Comparison of ENCODE assay signal across 7 cellular contexts in genomic region chr1:157170677-157171515, GRCh38. TPM values are rescaled to one million over a fixed set of nuclear protein-coding genes. Genes with fewer than 3 reads are reported as not detected.
DNase-seq lines count a peak whose midpoint lies in the region; ATAC-seq and TF ChIP-seq lines count a peak whose summit lies in the region.

No MANE protein-coding gene starts in this region.

- H3K9me3 Mint-ChIP-seq in natural killer cell treated with Interleukin-12 subunit alpha and Interleukin-12 subunit beta and Interleukin-15 and Interleukin-18, amount 100 ng/mL, for 72 hours, result no peaks in the 10 kb centered on the region

- dilution Hi-C loops in mammary epithelial cell (cut with HindIII; ENCODE audit: low sequenced_read_pairs), result no loop called here

- DNase-seq in Daoy (ENCODE audit: low read depth) (peak; percentile 53), HuH-7 (ENCODE audit: low spot score) (peak; percentile 42), SK-MEL-5 (ENCODE audit: low read depth, low spot score) (peak; percentile 69), mammary epithelial cell (peak; percentile 31), retina (no peak)
- peak; percentile 53 for DNase-seq in natural killer cell treated with Interleukin-12 subunit alpha and Interleukin-12 subunit beta and Interleukin-15 and Interleukin-18, amount 100 ng/mL, for 72 hours (ENCODE audit: low spot score)

- in situ Hi-C loops in SK-MEL-5 (cut with HindIII; ENCODE audit: low pct_unique_long_range_greater_than_20kb, low sequenced_read_pairs) (no loop called here), mammary epithelial cell (cut with MboI; ENCODE audit: low sequenced_read_pairs in 2 of 2) (no loop called here)

- BruUV-seq in mammary epithelial cell (replicated peaks; lab: Mats Ljungman, UMichigan), result no TSS peak

- intact Hi-C loops in mammary epithelial cell (cut with micrococcal nuclease), result loop anchor here (5.0 kb wide), 1 partner anchor 206 kb away; no protein-coding TSS in a partner anchor

- TF ChIP-seq CTCF in mammary epithelial cell (conservative IDR thresholded peaks at IDR 0.05 in 1 of 2, IDR thresholded peaks at IDR 0.05 in 1 of 2; ENCODE audit: extremely low read depth in 1 of 2, insufficient read depth in 1 of 2, low read depth in 1 of 2, low read length in 2 of 2), result peak; percentile 42 to 55

- H3K4me3 Mint-ChIP-seq in natural killer cell treated with Interleukin-12 subunit alpha and Interleukin-12 subunit beta and Interleukin-15 and Interleukin-18, amount 100 ng/mL, for 72 hours, result no peak overlapping the region

- no peak overlapping the region for H3K4me3 ChIP-seq in mammary epithelial cell (replicated peaks in 1 of 3; ENCODE audit: insufficient read depth in 1 of 3, low read depth in 2 of 3, low read length in 3 of 3)

- ATAC-seq in natural killer cell treated with Interleukin-12 subunit alpha and Interleukin-12 subunit beta and Interleukin-15 and Interleukin-18, amount 100 ng/mL, for 72 hours, result no peak
- no peak for ATAC-seq in GM18520 (IDR thresholded peaks at IDR 0.05; ENCODE audit: unreplicated experiment)

- no peaks in the 10 kb centered on the region for H3K9me3 ChIP-seq in mammary epithelial cell (replicated peaks; ENCODE audit: insufficient read depth, low read length)

- no peak overlapping the region for H3K4me2 ChIP-seq in mammary epithelial cell (ENCODE audit: insufficient read depth, low read depth, low read length)

- CTCF ChIA-PET in mammary epithelial cell (lab: Charles Lee; ENCODE audit: low non-redundant PET), result no interaction called here

- peaks cover 10 to 32% of the 10 kb centered on the region in 2 donors for H3K27me3 Mint-ChIP-seq in natural killer cell treated with Interleukin-12 subunit alpha and Interleukin-12 subunit beta and Interleukin-15 and Interleukin-18, amount 100 ng/mL, for 72 hours

- H3K36me3 ChIP-seq in mammary epithelial cell (ENCODE audit: insufficient read depth, low read length), result no peaks in the 10 kb centered on the region

- H3K36me3 Mint-ChIP-seq in natural killer cell treated with Interleukin-12 subunit alpha and Interleukin-12 subunit beta and Interleukin-15 and Interleukin-18, amount 100 ng/mL, for 72 hours, result no peaks in the 10 kb centered on the region

- H4K20me1 ChIP-seq in mammary epithelial cell (ENCODE audit: insufficient read depth, low read length), result no peaks in the 10 kb centered on the region

- H3K27me3 ChIP-seq in mammary epithelial cell (ENCODE audit: insufficient read depth, low read length), result peaks cover 2% of the 10 kb centered on the region

- H3K4me1 ChIP-seq in mammary epithelial cell (ENCODE audit: insufficient read depth, low read length), result no peaks in the 10 kb centered on the region

- H3K9ac ChIP-seq in mammary epithelial cell (ENCODE audit: insufficient read depth, low read length), result no peak overlapping the region

- no peak overlapping the region for H2AFZ ChIP-seq in mammary epithelial cell (ENCODE audit: low read depth, low read length)

- no peaks in the 10 kb centered on the region for H3K4me1 Mint-ChIP-seq in natural killer cell treated with Interleukin-12 subunit alpha and Interleukin-12 subunit beta and Interleukin-15 and Interleukin-18, amount 100 ng/mL, for 72 hours (ENCODE audit: low read depth in 2 of 2)

- no peaks in the 10 kb centered on the region for H3K79me2 ChIP-seq in mammary epithelial cell (ENCODE audit: insufficient read depth, low read length)

- WGBS in mammary epithelial cell (ENCODE audit: low coverage, missing lambda C conversion rate), result 76% methylated on average over 19 of the region's 22 CpGs

- H3K27ac Mint-ChIP-seq in natural killer cell treated with Interleukin-12 subunit alpha and Interleukin-12 subunit beta and Interleukin-15 and Interleukin-18, amount 100 ng/mL, for 72 hours, result no peak overlapping the region

- H3K27ac ChIP-seq in mammary epithelial cell (ENCODE audit: insufficient read depth, low read depth, low read length), result no peak overlapping the region

RNA-seq across cellular contexts. Expression of gene ETV3, which starts 32.7 kb away (rescaled TPM):
- 6.7 and 7.1 TPM in 2 replicates for total RNA-seq in Daoy (2014; rRNA removed; shearing (Covaris generic))
- total RNA-seq in SK-MEL-5 (2014; rRNA removed; shearing (Covaris generic)), result 22.6 and 24.0 TPM in 2 replicates
- 15.4 and 20.7 TPM in 2 replicates for polyA plus RNA-seq in SK-MEL-5 (2015; cell fraction: cytosol; rRNA removed)
- polyA plus RNA-seq in SK-MEL-5 (2015; cell fraction: nucleus; rRNA removed), result 21.9 and 22.0 TPM in 2 replicates
- 10 to 100 TPM; 20.5 to 34.1 TPM for total RNA-seq in mammary epithelial cell
- 11.4 TPM for polyA plus RNA-seq in mammary epithelial cell
- 27.6 TPM for polyA minus RNA-seq in mammary epithelial cell
- total RNA-seq in natural killer cell treated with Interleukin-12 subunit alpha and Interleukin-12 subunit beta and Interleukin-15 and Interleukin-18, amount 100 ng/mL, for 72 hours, result 10 to 100 TPM; 45.8 to 63.0 TPM
